8 cellular contexts compared by ENCODE assay signal in genomic region chr21:14686466-14687276, GRCh38.
DNase-seq lines count a peak whose midpoint lies in the region; ATAC-seq and TF ChIP-seq lines count a peak whose summit lies in the region.

No MANE protein-coding gene starts in this region.

- H3K4me1 ChIP-seq in left ventricle myocardium inferior, result no peaks in the 10 kb centered on the region

- peak; percentile 31 for DNase-seq in GM13976 (ENCODE audit: low spot score)
- peak; percentile 53 for DNase-seq in dermis blood vessel endothelial cell
- DNase-seq in left ventricle myocardium inferior, result no peak
- DNase-seq in amniotic stem cell (lab: John Stamatoyannopoulos, UW), result no peak
- DNase-seq in NCI-H2171 (lab: John Stamatoyannopoulos, UW), result no peak
- DNase-seq in mesenteric fat pad (ENCODE audit: low spot score), result no peak

- in situ Hi-C loops in GM13976 (cut with MboI; ENCODE audit: low sequenced_read_pairs, unreplicated experiment), result no loop called here

- ATAC-seq in GM21390 (IDR thresholded peaks at IDR 0.05; ENCODE audit: unreplicated experiment), result peak; percentile 66
- peak; percentile 62 for ATAC-seq in HG03460 (IDR thresholded peaks at IDR 0.05; ENCODE audit: unreplicated experiment)

- no peak for TF ChIP-seq CTCF in GM13976 (IDR thresholded peaks at IDR 0.05; ENCODE audit: borderline replicate concordance, control extremely low read depth, extremely low read depth, insufficient read depth, missing control alignments)
- no peak for TF ChIP-seq CTCF in left ventricle myocardium inferior (IDR thresholded peaks at IDR 0.05; ENCODE audit: borderline replicate concordance)

- no peak overlapping the region for H3K4me3 ChIP-seq in left ventricle myocardium inferior

- no peaks in the 10 kb centered on the region for H3K27me3 ChIP-seq in left ventricle myocardium inferior (ENCODE audit: low read depth)

- H3K9me3 ChIP-seq in left ventricle myocardium inferior (replicated peaks), result peaks cover 3% of the 10 kb centered on the region

- intact Hi-C loops in left ventricle myocardium inferior (cut with micrococcal nuclease), result no loop called here

- no peaks in the 10 kb centered on the region for H3K36me3 ChIP-seq in left ventricle myocardium inferior

- H3K27ac ChIP-seq in left ventricle myocardium inferior (replicated peaks), result no peak overlapping the region

Comparison
In these comparisons a context has a peak if more than half of its experiments do, and no peak if none do; other contexts are left out.
1. DNase-seq: peak in GM13976 (single experiment) and dermis blood vessel endothelial cell (single experiment); none in left ventricle myocardium inferior (single experiment), amniotic stem cell (single experiment), NCI-H2171 (single experiment) and mesenteric fat pad (single experiment).